9 cellular contexts compared by ENCODE assay signal in the genomic region with DNA sequence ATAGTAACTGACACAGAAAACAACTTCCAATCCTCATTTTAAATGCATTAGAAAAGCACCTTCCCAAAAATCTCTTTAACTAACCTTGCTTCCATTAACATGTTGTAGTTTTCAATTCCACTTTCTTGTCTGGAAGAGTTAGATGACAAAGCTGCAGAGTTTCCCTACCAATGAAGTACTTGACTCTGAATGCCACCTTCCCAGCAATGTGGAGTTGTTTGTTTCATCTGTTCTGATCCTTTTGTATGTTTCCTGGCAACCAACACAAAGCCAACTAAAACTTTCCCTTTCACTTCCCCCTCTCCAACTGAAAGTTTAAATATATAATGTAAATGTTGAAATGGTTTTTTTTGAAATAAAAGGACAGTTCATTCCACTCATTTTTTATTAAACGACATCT. TPM values are rescaled to one million over a fixed set of nuclear protein-coding genes. Genes with fewer than 3 reads are reported as not detected.
A peak's percentile ranks its signal among the peaks of the same experiment; 100 is the strongest.
DNase-seq lines count a peak whose midpoint lies in the region; ATAC-seq and TF ChIP-seq lines count a peak whose summit lies in the region.
"Had no signal": no experiment of that assay in that cellular context is flagged by ENCODE, and none has a peak within 500 bp of the region (broad histone marks: within the 10 kb centered on the region; RNA-seq: fewer than 3 reads in every experiment).

Gene WDR49 (minus strand): TSS at position 193 of the 400 bp plus-strand sequence. CDS start 517 bp downstream, outside the sequence.

- H3K9me3 ChIP-seq in DOHH2 (ENCODE audit: control insufficient read depth, insufficient read depth, low read length) (no peaks in the 10 kb centered on the region), psoas muscle (no peaks in the 10 kb centered on the region)

- H3F3A ChIP-seq in DOHH2 (ENCODE audit: control insufficient read depth, insufficient read depth), result no peaks in the 10 kb centered on the region

- intact Hi-C loops in psoas muscle (cut with DNase I), result no loop called here

- no peaks in the 10 kb centered on the region for H4K20me1 ChIP-seq in DOHH2 (ENCODE audit: control insufficient read depth, insufficient read depth, low read depth, low read length)

- no peaks in the 10 kb centered on the region for H3K9me2 ChIP-seq in DOHH2 (replicated peaks; ENCODE audit: control insufficient read depth, low read length)

- H3K27ac Mint-ChIP-seq in immature natural killer cell, result peak within 1 kb of the TSS; percentile 9 to 48 (median 24)

- H3K4me1 Mint-ChIP-seq in immature natural killer cell, result peaks cover 40 to 45% of the 10 kb centered on the region in 2 donors

- peaks cover 0 to 2% (median 0%) of the 10 kb centered on the region in 6 donors for H3K9me3 Mint-ChIP-seq in immature natural killer cell

- no peaks in the 10 kb centered on the region for H3K79me2 ChIP-seq in DOHH2 (ENCODE audit: control insufficient read depth, low read length)

- H3K4me1 ChIP-seq in DOHH2 (ENCODE audit: control insufficient read depth, low read length) (peaks cover 25% of the 10 kb centered on the region), psoas muscle (no peaks in the 10 kb centered on the region)

- no peak within 1 kb of the TSS for H3K27ac ChIP-seq in DOHH2 (ENCODE audit: low read depth, low read length)
- H3K27ac ChIP-seq in psoas muscle, result no peak within 1 kb of the TSS

- no peaks in the 10 kb centered on the region for H3K27me3 ChIP-seq in DOHH2 (ENCODE audit: control insufficient read depth, low read length)
- H3K27me3 ChIP-seq in psoas muscle (ENCODE audit: insufficient read depth in 3 of 3, low read length in 2 of 3), result peaks cover 0 to 2% (median 0%) of the 10 kb centered on the region in 3 donors

- H3K4me3 ChIP-seq in DOHH2 (ENCODE audit: low read length) (peak within 1 kb of the TSS; percentile 16; the same call in 1 of the 2 replicates), psoas muscle (no peak within 1 kb of the TSS)

- 53 to 65% (median 58%) methylated on average over 1 of the region's 1 CpG for WGBS in psoas muscle, 3 donors

- ATAC-seq in HG03103 (IDR thresholded peaks at IDR 0.05; ENCODE audit: low read depth, unreplicated experiment), result peak; percentile 43
- ATAC-seq in psoas muscle, result no peak

- H3K36me3 ChIP-seq in DOHH2 (ENCODE audit: control insufficient read depth, low read length) (no peaks in the 10 kb centered on the region), psoas muscle (ENCODE audit: insufficient read depth in 1 of 2, low read depth in 1 of 2) (no peaks in the 10 kb centered on the region)

- peaks cover 0 to 5% (median 2%) of the 10 kb centered on the region in 3 donors for H3K27me3 Mint-ChIP-seq in immature natural killer cell (ENCODE audit: low read depth in 3 of 3)

- H3K4me3 Mint-ChIP-seq in immature natural killer cell, result peak within 1 kb of the TSS; percentile 11 to 49 (median 34)

- DNase-seq in RPMI8226, result peak; percentile 13
- no peak for DNase-seq in immature natural killer cell
- DNase-seq in NCI-H226, result no peak
- DNase-seq in psoas muscle, result no peak
- DNase-seq in UCSD-AML1 (lab: John Stamatoyannopoulos, UW; ENCODE audit: unreplicated experiment), result no peak
- DNase-seq in RKO (ENCODE audit: low spot score), result no peak
- DNase-seq: KBM-7 had no signal

- no peaks in the 10 kb centered on the region for H3K36me3 Mint-ChIP-seq in immature natural killer cell

- no peak for TF ChIP-seq CTCF in DOHH2 (IDR thresholded peaks at IDR 0.05; ENCODE audit: low read depth, low read length, poor library complexity, severe bottlenecking)
- TF ChIP-seq CTCF in psoas muscle (IDR thresholded peaks at IDR 0.05), result no peak

- H3K4me2 ChIP-seq in DOHH2 (ENCODE audit: low read length), result peak within 1 kb of the TSS; percentile 53

RNA-seq across cellular contexts. Expression of gene WDR49, which starts in this region (rescaled TPM):
- polyA plus RNA-seq in immature natural killer cell (under 1 TPM in 1 of 3 donors, not detected in 2; 0.21 TPM), psoas muscle (under 1 TPM in 1 of 3 donors, not detected in 2; 0.03 TPM)
- 1 to 10 TPM in 1 of 4 donors, under 1 TPM in 2, not detected in 1; 0.36 to 4.4 (median 0.86) TPM for total RNA-seq in psoas muscle
